In the genomic region with DNA sequence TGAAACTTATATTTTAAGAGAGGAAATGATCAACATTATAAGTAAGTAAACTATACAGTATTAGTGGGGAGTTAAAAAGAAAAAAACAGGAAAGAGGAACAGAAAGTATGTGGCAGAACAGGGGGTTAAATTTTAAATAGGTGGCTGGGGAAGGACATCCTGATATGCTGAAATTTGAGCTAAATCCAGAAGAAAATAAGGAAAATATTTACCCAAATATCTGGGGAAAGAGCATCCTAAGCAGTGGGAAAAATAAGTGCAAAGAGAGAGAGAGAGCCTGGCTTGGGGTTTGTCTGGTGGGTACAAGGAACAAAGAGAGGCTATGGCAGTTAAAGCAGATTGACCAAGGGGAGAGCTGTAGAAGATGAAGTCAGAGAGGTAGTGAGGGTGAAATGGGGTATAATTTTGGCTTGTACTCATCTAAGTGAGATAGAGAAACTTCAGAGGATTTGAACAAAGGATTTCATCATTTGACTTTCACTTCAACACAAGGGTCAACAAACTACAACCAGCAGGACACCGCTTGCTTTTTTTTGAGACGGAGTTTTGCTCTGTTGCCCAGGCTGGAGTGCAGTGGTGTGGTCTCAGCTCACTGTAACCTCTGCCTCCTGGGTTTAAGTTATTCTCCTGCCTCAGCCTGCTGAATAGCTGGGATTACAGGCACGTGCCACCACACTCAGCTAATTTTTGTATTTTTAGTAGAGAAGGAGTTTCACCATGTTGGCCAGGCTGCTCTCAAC, we compare ENCODE assay signal across 13 cellular contexts.
DNase-seq lines count a peak whose midpoint lies in the region; ATAC-seq and TF ChIP-seq lines count a peak whose summit lies in the region.
"Had no signal": no experiment of that assay in that cellular context is flagged by ENCODE, and none has a peak within 500 bp of the region (broad histone marks: within the 10 kb centered on the region; RNA-seq: fewer than 3 reads in every experiment).

No MANE protein-coding gene starts in this region.

- peak; percentile 63 for ATAC-seq in HG02623 (IDR thresholded peaks at IDR 0.05; ENCODE audit: unreplicated experiment)
- peak; percentile 55 for ATAC-seq in HG03442 (IDR thresholded peaks at IDR 0.05; ENCODE audit: unreplicated experiment)
- ATAC-seq: left ventricle myocardium superior, psoas muscle had no signal

- TF ChIP-seq CTCF in GM06990 (IDR thresholded peaks at IDR 0.05; ENCODE audit: insufficient read depth, low read length, poor library complexity, severe bottlenecking) (no peak), nephron progenitor cell (IDR thresholded peaks at IDR 0.05) (no peak)

- H3K27me3 ChIP-seq in GM06990 (replicated peaks; ENCODE audit: control insufficient read depth, insufficient read depth, low read length), result no peaks in the 10 kb centered on the region
- H3K27me3 ChIP-seq: uterus had no signal

- peaks cover 5% of the 10 kb centered on the region for H3K27me3 Mint-ChIP-seq in nephron progenitor cell (ENCODE audit: low read depth, poor library complexity)

- no peak overlapping the region for H3K4me3 Mint-ChIP-seq in nephron progenitor cell

- peaks cover 6% of the 10 kb centered on the region for H3K9me3 Mint-ChIP-seq in nephron progenitor cell

- H3K4me3 ChIP-seq in GM06990 (replicated peaks; ENCODE audit: low read depth, low read length), result no peak overlapping the region
- H3K4me3 ChIP-seq: PC-9, psoas muscle, uterus had no signal

- peak; percentile 23 for TF ChIP-seq POLR2A in GM19099 (IDR thresholded peaks at IDR 0.05; ENCODE audit: extremely low read depth, insufficient read length, low read depth)

- no peaks in the 10 kb centered on the region for H3K36me3 Mint-ChIP-seq in nephron progenitor cell (ENCODE audit: low read depth)

- H3K27ac Mint-ChIP-seq in nephron progenitor cell, result no peak overlapping the region

- H3K4me1 Mint-ChIP-seq in nephron progenitor cell, result no peaks in the 10 kb centered on the region

- peak; percentile 53 for DNase-seq in GM06990 (ENCODE audit: extremely low read depth, insufficient read length)
- DNase-seq in activated CD8-positive, alpha-beta memory T cell treated with anti-CD3 and anti-CD28 coated beads, Interleukin-2, amount 50 U/mL, for 4 hours, result no peak
- no peak for DNase-seq in nephron progenitor cell
- no peak for DNase-seq in DMS79 treated with DMSO at 0.1 percent for 48 hours (lab: John Stamatoyannopoulos, UW)
- no peak for DNase-seq in NCI-H1417 treated with DMSO at 0.1 percent for 48 hours (lab: John Stamatoyannopoulos, UW)
- DNase-seq: activated effector memory CD4-positive, alpha-beta T cell treated with anti-CD3 and anti-CD28 coated beads, Interleukin-2, amount 50 U/mL, for 16 hours; left ventricle myocardium superior; PC-9; psoas muscle; uterus had no signal

- no peaks in the 10 kb centered on the region for H3K36me3 ChIP-seq in GM06990 (ENCODE audit: control insufficient read depth, insufficient read depth, low read length)
- H3K36me3 ChIP-seq: uterus had no signal
